In the genomic region with DNA sequence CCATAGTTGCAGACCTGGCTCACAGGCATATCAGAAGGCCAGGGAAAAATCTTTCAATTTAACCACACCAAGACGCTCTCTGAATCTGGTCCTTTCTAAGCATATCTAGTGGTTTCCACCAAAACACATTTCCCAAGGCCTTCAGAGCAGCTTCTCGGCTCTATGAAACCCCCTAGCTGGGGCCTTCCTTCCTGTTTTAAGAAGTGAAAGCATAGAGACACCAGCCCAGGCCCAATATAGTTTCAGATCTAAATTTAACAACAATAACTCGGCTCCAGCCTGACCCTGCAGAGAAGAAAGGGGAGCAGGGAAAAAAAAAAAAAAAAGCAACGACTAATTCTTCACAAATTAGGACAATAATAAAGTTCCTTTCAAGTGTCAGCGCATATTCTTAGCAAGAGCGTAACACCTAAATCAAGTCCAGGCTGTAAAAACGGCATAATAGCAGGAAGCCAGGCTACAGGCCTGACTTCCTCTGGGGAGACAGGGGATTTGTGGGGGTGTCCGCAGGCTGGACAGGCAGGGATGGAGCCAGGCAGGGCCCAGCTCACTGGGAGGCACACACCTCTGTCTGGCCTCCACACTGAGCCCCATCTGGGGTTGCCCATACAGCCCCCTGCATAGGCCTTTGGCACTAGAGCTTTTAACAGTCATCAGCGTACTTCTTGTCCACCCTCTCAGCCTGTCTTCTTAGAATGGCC, we compare ENCODE assay signal across 8 cellular contexts.
DNase-seq lines count a peak whose midpoint lies in the region; ATAC-seq, FAIRE-seq and TF ChIP-seq lines count a peak whose summit lies in the region.
"Had no signal": no experiment of that assay in that cellular context is flagged by ENCODE, and none has a peak within 500 bp of the region (broad histone marks: within the 10 kb centered on the region; RNA-seq: fewer than 3 reads in every experiment).

No MANE protein-coding gene starts in this region.

- DNase-seq in GM12878 (ENCODE audit: low read depth, low spot score) (peak; percentile 72), smooth muscle cell (lab: John Stamatoyannopoulos, UW; ENCODE audit: unreplicated experiment) (no peak), hepatocyte (ENCODE audit: low spot score) (no peak), esophagus squamous epithelium (lab: John Stamatoyannopoulos, UW) (no peak), HK-2 (ENCODE audit: unreplicated experiment) (no peak)

- TF ChIP-seq RAD21 in GM12878 (IDR thresholded peaks at IDR 0.05; ENCODE audit: insufficient read depth, low read depth, low read length): peak; percentile 37

- H3K4me2 ChIP-seq in GM12878 (ENCODE audit: control insufficient read depth, insufficient read depth) (peak overlapping the region; percentile 95), smooth muscle cell (no peak overlapping the region), hepatocyte (no peak overlapping the region)

- BruUV-seq in GM12878 (replicated peaks; lab: Mats Ljungman, UMichigan): no TSS peak

- TF ChIP-seq EP300 in GM12878 (IDR thresholded peaks at IDR 0.05; ENCODE audit: borderline replicate concordance in 1 of 2, control insufficient read depth in 1 of 2, low read depth in 2 of 2, low read length in 2 of 2): no peak

- H3K9me2 ChIP-seq in hepatocyte (replicated peaks; ENCODE audit: insufficient read depth): no peaks in the 10 kb centered on the region

- H3K27me3 ChIP-seq in GM12878 (replicated peaks in 1 of 2; ENCODE audit: control insufficient read depth in 2 of 2, insufficient read depth in 2 of 2, low read length in 1 of 2) (no peaks in the 10 kb centered on the region), smooth muscle cell (ENCODE audit: low read depth) (no peaks in the 10 kb centered on the region), hepatocyte (no peaks in the 10 kb centered on the region), esophagus squamous epithelium (no peaks in the 10 kb centered on the region)

- H3K4me3 ChIP-seq in GM12878 (peak overlapping the region; percentile 31; the same call in 1 of the 2 replicates), smooth muscle cell (no peak overlapping the region), hepatocyte (no peak overlapping the region), esophagus squamous epithelium (no peak overlapping the region)

- SMC1A ChIA-PET in GM12878 (lab: Charles Lee; ENCODE audit: uncharacterized antibody, unreplicated experiment): interaction anchor here (0.8 to 1.5 kb wide), 5 partner anchors 9 to 157 kb away, joined by 3 to 4 read pairs (median 3); no protein-coding TSS in a partner anchor

- RAD21 ChIA-PET in GM12878 (lab: Charles Lee; ENCODE audit: unreplicated experiment): interaction anchor here (0.6 to 0.9 kb wide), 2 partner anchors 19 to 24 kb away, joined by 3 read pairs; no protein-coding TSS in a partner anchor

- CTCF ChIA-PET in GM12878 (lab: Yijun Ruan, JAX): no interaction called here

- POLR2A ChIA-PET in GM12878 (lab: Charles Lee): interaction anchor here (0.7 kb wide), 1 partner anchor 23 kb away, joined by 9 read pairs; no protein-coding TSS in a partner anchor

- H3K79me2 ChIP-seq in GM12878 (ENCODE audit: control insufficient read depth, insufficient read depth, low read length): no peaks in the 10 kb centered on the region
- no peaks in the 10 kb centered on the region for H3K79me2 ChIP-seq in smooth muscle cell (ENCODE audit: low read depth)
- no peaks in the 10 kb centered on the region for H3K79me2 ChIP-seq in hepatocyte

- H2AFZ ChIP-seq in GM12878 (ENCODE audit: control insufficient read depth, low read depth, low read length) (peak overlapping the region; percentile 3), smooth muscle cell (ENCODE audit: low read depth) (peak overlapping the region; percentile 84), hepatocyte (no peak overlapping the region)

- TF ChIP-seq POLR2A in GM12878 (IDR thresholded peaks at IDR 0.05; ENCODE audit: low read depth, low read length) (no peak), esophagus squamous epithelium (IDR thresholded peaks at IDR 0.05) (no peak)

- H3K9ac ChIP-seq in GM12878 (ENCODE audit: control insufficient read depth, insufficient read depth, low read length): peak overlapping the region; percentile 16; the same call in 1 of the 2 replicates
- H3K9ac ChIP-seq in smooth muscle cell (ENCODE audit: low read depth): no peak overlapping the region

- peak; percentile 83 for FAIRE-seq in GM12878 (lab: Jason Lieb, UNC)
- FAIRE-seq: colon had no signal

- H4K20me1 ChIP-seq in GM12878 (ENCODE audit: control insufficient read depth, insufficient read depth) (no peaks in the 10 kb centered on the region), smooth muscle cell (ENCODE audit: low read depth) (no peaks in the 10 kb centered on the region), hepatocyte (ENCODE audit: insufficient read depth, poor library complexity, severe bottlenecking) (no peaks in the 10 kb centered on the region)

- H3K9me3 ChIP-seq in GM12878 (replicated peaks; ENCODE audit: control insufficient read depth, insufficient read depth, low read length): peaks cover 4% of the 10 kb centered on the region; the same call in 2 of the 3 replicates
- H3K9me3 ChIP-seq in smooth muscle cell (replicated peaks; ENCODE audit: low read depth): no peaks in the 10 kb centered on the region
- H3K9me3 ChIP-seq in hepatocyte (ENCODE audit: low read depth): no peaks in the 10 kb centered on the region
- H3K9me3 ChIP-seq in esophagus squamous epithelium: no peaks in the 10 kb centered on the region

- TF ChIP-seq CTCF in GM12878 (IDR thresholded peaks at IDR 0.05 in 2 of 3, conservative IDR thresholded peaks at IDR 0.05 in 1 of 3; ENCODE audit: control insufficient read depth in 2 of 3, extremely low read depth in 1 of 3, insufficient read depth in 1 of 3, low read depth in 3 of 3, low read length in 3 of 3) (no peak), smooth muscle cell (IDR thresholded peaks at IDR 0.05; ENCODE audit: borderline replicate concordance, insufficient read depth, poor library complexity, severe bottlenecking) (no peak), hepatocyte (IDR thresholded peaks at IDR 0.05; ENCODE audit: poor library complexity) (no peak), esophagus squamous epithelium (IDR thresholded peaks at IDR 0.05) (no peak)

- H3K36me3 ChIP-seq in GM12878 (ENCODE audit: control insufficient read depth in 2 of 2, insufficient read depth in 2 of 2, low read length in 1 of 2) (no peaks in the 10 kb centered on the region), smooth muscle cell (ENCODE audit: low read depth) (no peaks in the 10 kb centered on the region), hepatocyte (replicated peaks; ENCODE audit: insufficient read depth, low read depth) (no peaks in the 10 kb centered on the region), esophagus squamous epithelium (no peaks in the 10 kb centered on the region)

- intact Hi-C loops in GM12878 (cut with micrococcal nuclease; ENCODE audit: unreplicated experiment) (no loop called here), esophagus squamous epithelium (cut with DNase I) (no loop called here)

- peaks cover 6% of the 10 kb centered on the region for H3F3A ChIP-seq in smooth muscle cell (ENCODE audit: low read depth)

- in situ Hi-C loops in GM12878 (cut with MboI): no loop called here

- H3K27ac ChIP-seq in GM12878 (ENCODE audit: control insufficient read depth, insufficient read depth) (peak overlapping the region; percentile 70), smooth muscle cell (ENCODE audit: low read depth) (no peak overlapping the region), hepatocyte (no peak overlapping the region), esophagus squamous epithelium (peak overlapping the region in 1 of 4 donors; percentile 9)

- ATAC-seq in GM19328 (IDR thresholded peaks at IDR 0.05; ENCODE audit: unreplicated experiment): peak; percentile 86
- peak; percentile 84 for ATAC-seq in HG03025 (IDR thresholded peaks at IDR 0.05; ENCODE audit: low FRiP score, unreplicated experiment)
- ATAC-seq in GM12878: peak; percentile 91

- 17% methylated on average over 8 of the region's 9 CpGs for WGBS in GM12878 (ENCODE audit: insufficient coverage, insufficient replicate concordance, low lambda C conversion rate, missing lambda C conversion rate)
- 66% methylated on average over 9 of the region's 9 CpGs for WGBS in smooth muscle cell (ENCODE audit: low lambda C conversion rate)
- 73% methylated on average over 9 of the region's 9 CpGs for WGBS in hepatocyte (ENCODE audit: low lambda C conversion rate, missing lambda C conversion rate)
- 39 to 66% methylated on average over 7 to 8 of the region's 9 CpGs for WGBS in esophagus squamous epithelium, 2 donors

- H3K4me1 ChIP-seq in GM12878 (ENCODE audit: control insufficient read depth, insufficient read depth, low read length) (peaks cover 32% of the 10 kb centered on the region), smooth muscle cell (ENCODE audit: low read depth) (peaks cover 15% of the 10 kb centered on the region), hepatocyte (ENCODE audit: insufficient read depth) (no peaks in the 10 kb centered on the region), esophagus squamous epithelium (peaks cover 0 to 7% (median 4%) of the 10 kb centered on the region in 3 donors)

TF ChIP-seq in GM12878, 131 proteins besides CTCF, POLR2A, EP300 and RAD21 (continues in another document):
- TF ChIP-seq HDAC6 (IDR thresholded peaks at IDR 0.05; ENCODE audit: unreplicated experiment) (no peak), IRF4 (IDR thresholded peaks at IDR 0.05; ENCODE audit: low read depth, low read length) (no peak; the same call in 1 of the 2 replicates), IKZF2 (IDR thresholded peaks at IDR 0.05) (peak; percentile 27 to 38; a peak in 2 of 4 replicates)
- TF ChIP-seq, protein P1, sequence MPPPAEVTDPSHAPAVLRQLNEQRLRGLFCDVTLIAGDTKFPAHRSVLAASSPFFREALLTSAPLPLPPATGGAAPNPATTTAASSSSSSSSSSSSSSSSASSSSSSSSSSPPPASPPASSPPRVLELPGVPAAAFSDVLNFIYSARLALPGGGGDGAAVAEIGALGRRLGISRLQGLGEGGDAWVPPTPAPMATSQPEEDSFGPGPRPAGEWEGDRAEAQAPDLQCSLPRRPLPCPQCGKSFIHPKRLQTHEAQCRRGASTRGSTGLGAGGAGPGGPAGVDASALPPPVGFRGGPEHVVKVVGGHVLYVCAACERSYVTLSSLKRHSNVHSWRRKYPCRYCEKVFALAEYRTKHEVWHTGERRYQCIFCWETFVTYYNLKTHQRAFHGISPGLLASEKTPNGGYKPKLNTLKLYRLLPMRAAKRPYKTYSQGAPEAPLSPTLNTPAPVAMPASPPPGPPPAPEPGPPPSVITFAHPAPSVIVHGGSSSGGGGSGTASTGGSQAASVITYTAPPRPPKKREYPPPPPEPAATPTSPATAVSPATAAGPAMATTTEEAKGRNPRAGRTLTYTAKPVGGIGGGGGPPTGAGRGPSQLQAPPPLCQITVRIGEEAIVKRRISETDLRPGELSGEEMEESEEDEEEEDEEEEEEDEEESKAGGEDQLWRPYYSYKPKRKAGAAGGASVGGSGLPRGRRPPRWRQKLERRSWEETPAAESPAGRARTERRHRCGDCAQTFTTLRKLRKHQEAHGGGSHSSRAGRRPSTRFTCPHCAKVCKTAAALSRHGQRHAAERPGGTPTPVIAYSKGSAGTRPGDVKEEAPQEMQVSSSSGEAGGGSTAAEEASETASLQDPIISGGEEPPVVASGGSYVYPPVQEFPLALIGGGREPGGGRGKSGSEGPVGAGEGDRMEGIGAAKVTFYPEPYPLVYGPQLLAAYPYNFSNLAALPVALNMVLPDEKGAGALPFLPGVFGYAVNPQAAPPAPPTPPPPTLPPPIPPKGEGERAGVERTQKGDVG (CRISPR knock-in tag; IDR thresholded peaks at IDR 0.05): no peak
